ENCODE assay signal across 8 cellular contexts in the genomic region with DNA sequence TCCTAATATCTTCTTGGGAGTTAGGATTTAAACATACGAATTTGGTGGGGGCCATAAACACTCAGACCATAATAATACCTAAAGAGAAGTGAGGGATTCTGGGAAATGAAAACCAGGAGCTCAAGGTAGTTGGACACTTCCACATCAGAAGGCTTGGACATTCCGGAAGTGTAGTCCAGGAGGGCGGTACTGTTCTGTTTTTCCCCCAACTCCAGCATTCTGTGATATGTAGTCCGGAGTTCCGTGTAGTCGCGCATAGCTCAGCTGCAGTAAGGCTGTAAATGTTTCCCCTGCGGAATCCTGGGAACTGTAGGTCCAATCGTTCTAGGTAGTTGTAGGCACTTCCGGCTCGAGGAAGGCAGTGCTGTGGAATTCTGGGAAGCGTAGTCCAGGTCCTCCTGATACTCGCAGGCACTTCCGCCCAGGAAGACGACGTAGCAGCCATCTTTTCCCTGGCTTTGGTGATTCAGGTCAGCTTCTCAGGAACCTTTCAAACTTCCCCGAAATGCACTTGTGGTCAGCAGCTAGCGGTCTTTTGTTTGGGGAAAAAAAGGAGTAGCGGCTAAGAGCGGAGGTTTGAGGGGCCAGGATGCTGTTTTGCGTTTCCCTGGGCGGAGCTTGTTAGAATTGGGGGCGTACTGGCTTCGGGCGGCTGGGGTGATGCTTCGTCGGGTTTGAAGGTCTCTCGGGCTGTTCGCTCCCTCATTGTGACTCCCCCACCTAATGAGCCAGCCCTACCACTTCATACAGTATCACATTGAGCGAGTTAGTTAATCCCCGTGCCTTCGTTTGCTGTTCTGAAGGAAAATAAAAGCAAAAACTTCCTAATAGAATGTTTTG. TPM values are rescaled to one million over a fixed set of nuclear protein-coding genes. Genes with fewer than 3 reads are reported as not detected.
DNase-seq lines count a peak whose midpoint lies in the region; ATAC-seq, FAIRE-seq and TF ChIP-seq lines count a peak whose summit lies in the region.

A gene (plus strand): TSS at position 428 of the 840 bp plus-strand sequence. CDS start 4,981 bp downstream, outside the sequence.

- peak within 1 kb of the TSS; percentile 96; the same call in 1 of the 2 replicates for H4K8ac ChIP-seq in H1 (ENCODE audit: extremely low read depth, insufficient read depth, low read length)

- H2AK5ac ChIP-seq in H1 (ENCODE audit: low read depth, low read length), result no peak within 1 kb of the TSS

- H3K4me1 ChIP-seq in H1 (replicated peaks in 1 of 4; ENCODE audit: control insufficient read depth in 3 of 4, insufficient read depth in 4 of 4, low read length in 3 of 4), result peaks cover 0 to 5% (median 0%) of the 10 kb centered on the region in 4 experiments; a peak in 1 of 7 replicates

- ATAC-seq in CD4-positive, alpha-beta T cell (ENCODE audit: poor library complexity), result peak; percentile 94
- peak; percentile 90 for ATAC-seq in GM19452 (IDR thresholded peaks at IDR 0.05; ENCODE audit: unreplicated experiment)
- ATAC-seq in memory B cell (ENCODE audit: low read depth), result peak; percentile 93

- intact Hi-C loops in CD4-positive, alpha-beta T cell (cut with DNase I, micrococcal nuclease), result loop anchor here (1.0 to 10.0 kb wide), 8 partner anchors 24 to 340 kb away; a partner anchor contains a TSS

- no peak within 1 kb of the TSS for H3K56ac ChIP-seq in H1 (replicated peaks; ENCODE audit: insufficient read length, low read depth, low read length)

- no peak for TF ChIP-seq EP300 in H1 (IDR thresholded peaks at IDR 0.05; ENCODE audit: borderline replicate concordance in 1 of 2, low read depth in 2 of 2, low read length in 2 of 2)

- peaks cover 68% of the 10 kb centered on the region for H3K36me3 Mint-ChIP-seq in CD4-positive, alpha-beta T cell (ENCODE audit: low read depth)
- peaks cover 24% of the 10 kb centered on the region for H3K36me3 Mint-ChIP-seq in memory B cell

- peaks cover 0 to 24% of the 10 kb centered on the region in 2 experiments; a peak in 2 of 4 replicates for H3K79me2 ChIP-seq in H1 (ENCODE audit: control insufficient read depth in 1 of 2, insufficient read depth in 2 of 2, low read length in 2 of 2)

- H2BK12ac ChIP-seq in H1 (ENCODE audit: low read depth, low read length), result no peak within 1 kb of the TSS

- peak within 1 kb of the TSS; percentile 72 for H3K27ac ChIP-seq in CD4-positive, alpha-beta T cell (ENCODE audit: low read depth, low read length)
- H3K27ac ChIP-seq in H1 (ENCODE audit: low read depth, low read length), result peak within 1 kb of the TSS; percentile 84

- H4K5ac ChIP-seq in H1 (ENCODE audit: insufficient read length, low read depth, low read length), result peak within 1 kb of the TSS; percentile 59

- no peak for TF ChIP-seq CTCF in CD4-positive, alpha-beta T cell (IDR thresholded peaks at IDR 0.05)
- no peak for TF ChIP-seq CTCF in H1 (IDR thresholded peaks at IDR 0.05; ENCODE audit: control extremely low read depth in 1 of 3, insufficient read depth in 1 of 3, low read depth in 1 of 3, low read length in 3 of 3)

- no peak within 1 kb of the TSS for H4K91ac ChIP-seq in H1 (replicated peaks; ENCODE audit: insufficient read length, low read length)

- peak within 1 kb of the TSS; percentile 98 for H3K27ac Mint-ChIP-seq in CD4-positive, alpha-beta T cell
- peak within 1 kb of the TSS; percentile 97 for H3K27ac Mint-ChIP-seq in memory B cell

- H3K4me2 ChIP-seq in H1 (ENCODE audit: insufficient read depth in 1 of 2, low read depth in 2 of 2, low read length in 2 of 2), result peak within 1 kb of the TSS; percentile 81 to 91

- H3K79me1 ChIP-seq in H1 (ENCODE audit: low read depth, low read length), result no peaks in the 10 kb centered on the region; the same call in 1 of the 2 replicates

- FAIRE-seq in H1 (lab: Jason Lieb, UNC), result peak; percentile 95

- no peaks in the 10 kb centered on the region for H3K27me3 Mint-ChIP-seq in CD4-positive, alpha-beta T cell
- H3K27me3 Mint-ChIP-seq in memory B cell, result no peaks in the 10 kb centered on the region

- TF ChIP-seq POLR2A in H1 (IDR thresholded peaks at IDR 0.05; ENCODE audit: control extremely low read depth in 1 of 2, low read depth in 2 of 2, low read length in 2 of 2), result peak; percentile 50 to 90

- H3K36me3 ChIP-seq in H1 (ENCODE audit: control insufficient read depth in 2 of 4, insufficient read depth in 4 of 4, low read length in 3 of 4), result peaks cover 3 to 22% (median 11%) of the 10 kb centered on the region in 4 experiments; a peak in 7 of 8 replicates

- no peak within 1 kb of the TSS; the same call in 1 of the 2 replicates for H2BK5ac ChIP-seq in H1 (ENCODE audit: low read depth, low read length)

- CTCF ChIA-PET in CD4-positive, alpha-beta T cell (lab: Charles Lee), result interaction anchor here (0.7 to 1.6 kb wide), 3 partner anchors 23 to 335 kb away, joined by 3 to 4 read pairs (median 4); a partner anchor contains a TSS
- CTCF ChIA-PET in H1 (lab: Charles Lee; ENCODE audit: partially characterized antibody), result interaction anchor here (0.6 kb wide), 1 partner anchor 490 kb away, joined by 3 read pairs; no protein-coding TSS in a partner anchor

- H3K9me3 ChIP-seq in CD4-positive, alpha-beta T cell (ENCODE audit: control insufficient read depth, low read length), result peaks cover 46% of the 10 kb centered on the region
- no peaks in the 10 kb centered on the region for H3K9me3 ChIP-seq in H1 (ENCODE audit: insufficient read depth in 2 of 2, low read depth in 1 of 2, low read length in 1 of 2)

- H3K4me1 Mint-ChIP-seq in CD4-positive, alpha-beta T cell (ENCODE audit: low read depth), result peaks cover 32% of the 10 kb centered on the region
- H3K4me1 Mint-ChIP-seq in memory B cell, result peaks cover 14% of the 10 kb centered on the region

- H4K20me1 ChIP-seq in H1 (replicated peaks in 1 of 2; ENCODE audit: control insufficient read depth in 1 of 2, insufficient read depth in 2 of 2, low read length in 2 of 2), result no peaks in the 10 kb centered on the region

- H3K23me2 ChIP-seq in H1 (ENCODE audit: low read depth, low read length), result no peaks in the 10 kb centered on the region; the same call in 1 of the 2 replicates

- no peak within 1 kb of the TSS for H3K18ac ChIP-seq in H1 (ENCODE audit: extremely low read depth, low read length)

- H3K27me3 ChIP-seq in CD4-positive, alpha-beta T cell (ENCODE audit: control insufficient read depth, insufficient read depth, low read length), result no peaks in the 10 kb centered on the region
- H3K27me3 ChIP-seq in H1 (replicated peaks in 1 of 4; ENCODE audit: control insufficient read depth in 3 of 4, extremely low read depth in 1 of 4, insufficient read depth in 3 of 4, low read length in 3 of 4), result no peaks in the 10 kb centered on the region

- H3K9me3 Mint-ChIP-seq in CD4-positive, alpha-beta T cell, result peaks cover 26% of the 10 kb centered on the region
- peaks cover 9% of the 10 kb centered on the region for H3K9me3 Mint-ChIP-seq in memory B cell

- H2BK120ac ChIP-seq in H1 (replicated peaks; ENCODE audit: low read depth, low read length), result no peak within 1 kb of the TSS

- peak within 1 kb of the TSS; percentile 93 for H2AFZ ChIP-seq in H1 (ENCODE audit: low read length)

- no peak within 1 kb of the TSS for H2BK20ac ChIP-seq in H1 (ENCODE audit: low read length)

- H3K4me3 ChIP-seq in H1 (ENCODE audit: extremely low read depth in 1 of 4, insufficient read depth in 2 of 4, low read depth in 3 of 4, low read length in 4 of 4), result peak within 1 kb of the TSS; percentile 77 to 95 (median 84)

- WGBS in H1 (ENCODE audit: extremely low coverage in 1 of 2, insufficient coverage in 1 of 2, insufficient read length in 1 of 2, insufficient replicate concordance in 2 of 2, low coverage in 1 of 2, low lambda C conversion rate in 2 of 2, missing lambda C conversion rate in 1 of 2), 2 experiments, result 1% methylated on average over 32 of the region's 32 CpGs; no CpG with 5 or more reads in 1 of the 2 experiments

- H3K14ac ChIP-seq in H1 (ENCODE audit: insufficient read length), result no peak within 1 kb of the TSS

- H3K4me3 Mint-ChIP-seq in CD4-positive, alpha-beta T cell, result peak within 1 kb of the TSS; percentile 99
- H3K4me3 Mint-ChIP-seq in memory B cell, result peak within 1 kb of the TSS; percentile 98

- POLR2A ChIA-PET in CD4-positive, alpha-beta T cell (lab: Charles Lee), result interaction anchor here (0.6 to 2.5 kb wide), 14 partner anchors 13 to 335 kb away, joined by 3 to 22 read pairs (median 4); a partner anchor contains a TSS
- POLR2A ChIA-PET in H1 (lab: Charles Lee; ENCODE audit: partially characterized antibody), result interaction anchor here (0.6 to 4.8 kb wide), 10 partner anchors 11 to 387 kb away, joined by 3 to 27 read pairs (median 6); a partner anchor contains a TSS

- H2BK15ac ChIP-seq in H1 (ENCODE audit: low read length), result no peak within 1 kb of the TSS

- no peak for TF ChIP-seq RAD21 in H1 (IDR thresholded peaks at IDR 0.05 in 1 of 2, conservative IDR thresholded peaks at IDR 0.05 in 1 of 2; ENCODE audit: low read depth in 2 of 2, low read length in 2 of 2)

- DNase-seq in CD4-positive, alpha-beta T cell, result peak; percentile 59 to 79 (median 69)
- DNase-seq in HS-27A (ENCODE audit: low read depth) (peak; percentile 97), NK-92 (lab: John Stamatoyannopoulos, UW; ENCODE audit: unreplicated experiment) (peak; percentile 13), H1 (ENCODE audit: low read depth in 1 of 2, low spot score in 2 of 2) (peak; percentile 75 to 80), memory B cell (ENCODE audit: low spot score in 2 of 2) (peak; percentile 43 to 55)
- peak; percentile 90 for DNase-seq in activated CD8-positive, alpha-beta memory T cell treated with anti-CD3 and anti-CD28 coated beads for 24 hours
- peak; percentile 50 for DNase-seq in stimulated activated CD8-positive, alpha-beta memory T cell treated with anti-CD3 and anti-CD28 coated beads, Interleukin-12 subunit alpha, Interleukin-12 subunit beta, amount 100 ng/mL, for 24 hours (ENCODE audit: extremely low read depth)

- H3K23ac ChIP-seq in H1 (ENCODE audit: insufficient read length), result no peak within 1 kb of the TSS

- peak within 1 kb of the TSS; percentile 55 to 90 (median 88) for H3K9ac ChIP-seq in H1 (replicated peaks in 1 of 4; ENCODE audit: extremely low read depth in 1 of 4, low read depth in 3 of 4, low read length in 3 of 4)

- H3K4ac ChIP-seq in H1 (replicated peaks; ENCODE audit: insufficient read length, low read depth, low read length), result no peak within 1 kb of the TSS

TF ChIP-seq in H1, 55 proteins besides CTCF, POLR2A, EP300 and RAD21 (continues in another document):
- TF ChIP-seq KDM5A (IDR thresholded peaks at IDR 0.05; ENCODE audit: low read length) (no peak), HDAC6 (IDR thresholded peaks at IDR 0.05; ENCODE audit: low read depth, low read length) (no peak)

RNA-seq across cellular contexts. Expression of the gene that starts here (rescaled TPM):
- 1 to 10 TPM; 7.9 to 9.1 TPM for total RNA-seq in CD4-positive, alpha-beta T cell
- 12.6 and 18.3 TPM in 2 replicates for total RNA-seq in H1 (2021; fragmentation: NEBNext Ultra II Directional; extraction: Animal tissue kit (Norgen Biotek cat#: 25700))
- 3.2 and 4.1 TPM in 2 replicates for polyA plus RNA-seq in H1 (2011; rRNA removed)
- polyA plus RNA-seq in H1 (2011; cell fraction: cytosol; rRNA removed), result 8.9 TPM
- 6.3 TPM for polyA plus RNA-seq in H1 (2011; cell fraction: nucleus; rRNA removed)
- 8.3 to 12.9 TPM (median 10.1 TPM) in 4 replicates for polyA plus RNA-seq in H1 (2012, experiment 1 of 2)
- polyA plus RNA-seq in H1 (2012, experiment 2 of 2), result 1.6 TPM
- polyA plus RNA-seq in H1 (2013, experiment 1 of 2), result 10.4 TPM
- polyA plus RNA-seq in H1 (2013, experiment 2 of 2), result 9.7 TPM
- 10.3 and 11.2 TPM in 2 replicates for polyA minus RNA-seq in H1 (2011; rRNA and poly(A)+ RNA removed)
- 2.9 TPM for polyA minus RNA-seq in H1 (2011; cell fraction: cytosol; rRNA and poly(A)+ RNA removed)
- 15.1 TPM for polyA minus RNA-seq in H1 (2011; cell fraction: nucleus; rRNA and poly(A)+ RNA removed)

Comparison
In these comparisons a context has a peak if more than half of its experiments do, and no peak if none do; other contexts are left out.
1. Peak in every context shown above with its lines: DNase-seq, ATAC-seq, H3K4me3 ChIP-seq and H3K27ac ChIP-seq.
2. DNase-seq: peak in every context shown above with its lines; median percentile 97 in HS-27A; 90 in activated CD8-positive, alpha-beta memory T cell treated with anti-CD3 and anti-CD28 coated beads for 24 hours; 78 in H1; 69 in CD4-positive, alpha-beta T cell; 50 in stimulated activated CD8-positive, alpha-beta memory T cell treated with anti-CD3 and anti-CD28 coated beads, Interleukin-12 subunit alpha, Interleukin-12 subunit beta, amount 100 ng/mL, for 24 hours; 49 in memory B cell; 13 in NK-92.